Comparison of ENCODE assay signal across 28 cellular contexts in genomic region chr1:32525661-32526444, GRCh38.
"Had no signal": no experiment of that assay in that cellular context is flagged by ENCODE, and none has a peak within 500 bp of the region (broad histone marks: within the 10 kb centered on the region; RNA-seq: fewer than 3 reads in every experiment).

No MANE protein-coding gene starts in this region.

- H3K4me3 ChIP-seq: esophagus squamous epithelium, heart right ventricle, mucosa of descending colon, ovary, psoas muscle, thoracic aorta, transverse colon, vagina had no signal

- H3K36me3 ChIP-seq: esophagus squamous epithelium, heart right ventricle, ovary, thoracic aorta, transverse colon, vagina had no signal

- H3K27me3 ChIP-seq: esophagus squamous epithelium, heart right ventricle, ovary, transverse colon, vagina had no signal

- H3K36me3 Mint-ChIP-seq: mesothelial cell of epicardium; naive B cell; natural killer cell treated with Interleukin-12 subunit alpha and Interleukin-12 subunit beta and Interleukin-15 and Interleukin-18, amount 100 ng/mL, for 72 hours; stimulated activated memory B cell treated with anti-CD40 and anti-IgM and Interleukin-4, amounts not matched to agents 10 μg/mL and 1 μg/mL and 100 μg/mL, for 72 hours had no signal

- H3K4me1 ChIP-seq: psoas muscle, vagina had no signal

- H3K9me3 ChIP-seq: esophagus squamous epithelium, heart right ventricle, mucosa of descending colon, ovary, psoas muscle, thoracic aorta, transverse colon, vagina had no signal

- H3K27ac Mint-ChIP-seq: effector memory CD8-positive, alpha-beta T cell; naive B cell; natural killer cell treated with Interleukin-12 subunit alpha and Interleukin-12 subunit beta and Interleukin-15 and Interleukin-18, amount 100 ng/mL, for 72 hours; stimulated activated memory B cell treated with anti-CD40 and anti-IgM and Interleukin-4, amounts not matched to agents 10 μg/mL and 1 μg/mL and 100 μg/mL, for 72 hours; stimulated activated naive CD8-positive, alpha-beta T cell treated with anti-CD3 and anti-CD28 coated beads, Interleukin-15, Interleukin-2, amounts not matched to agents 100 ng/mL and 50 ng/mL, for 24 hours had no signal

- ATAC-seq: effector memory CD8-positive, alpha-beta T cell; natural killer cell treated with Interleukin-12 subunit alpha and Interleukin-12 subunit beta and Interleukin-15 and Interleukin-18, amount 100 ng/mL, for 72 hours; psoas muscle; right cardiac atrium; stimulated activated memory B cell treated with anti-CD40 and anti-IgM and Interleukin-4, amounts not matched to agents 10 μg/mL and 1 μg/mL and 100 μg/mL, for 72 hours had no signal

- DNase-seq: cerebellar nuclear complex; cortex of kidney; effector memory CD8-positive, alpha-beta T cell; erythroblast; esophagus squamous epithelium; foreskin melanocyte; glutamatergic neuron; heart right ventricle; hippocampal formation; left cardiac atrium; mesenchymal stem cell; mucosa of descending colon; naive B cell; occipital lobe; posterior cingulate gyrus; psoas muscle; right cardiac atrium; stimulated activated CD4-positive, alpha-beta T cell treated with anti-CD3 and anti-CD28 coated beads, Interleukin-12 subunit alpha, Interleukin-12 subunit beta, amount 100 ng/mL, for 4 hours; stimulated activated CD4-positive, alpha-beta T cell treated with anti-CD3 and anti-CD28 coated beads, Interleukin-2, amount 100 ng/mL, for 24 hours; stimulated activated CD4-positive, alpha-beta T cell treated with anti-CD3 and anti-CD28 coated beads, Interleukin-4, amount 100 ng/mL, for 24 hours; transverse colon had no signal

- H3K9me3 Mint-ChIP-seq: effector memory CD8-positive, alpha-beta T cell; mesothelial cell of epicardium; naive B cell; natural killer cell treated with Interleukin-12 subunit alpha and Interleukin-12 subunit beta and Interleukin-15 and Interleukin-18, amount 100 ng/mL, for 72 hours; stimulated activated memory B cell treated with anti-CD40 and anti-IgM and Interleukin-4, amounts not matched to agents 10 μg/mL and 1 μg/mL and 100 μg/mL, for 72 hours; stimulated activated naive CD8-positive, alpha-beta T cell treated with anti-CD3 and anti-CD28 coated beads, Interleukin-15, Interleukin-2, amounts not matched to agents 100 ng/mL and 50 ng/mL, for 24 hours had no signal

- H3K4me3 Mint-ChIP-seq: effector memory CD8-positive, alpha-beta T cell; mesothelial cell of epicardium; natural killer cell treated with Interleukin-12 subunit alpha and Interleukin-12 subunit beta and Interleukin-15 and Interleukin-18, amount 100 ng/mL, for 72 hours; stimulated activated memory B cell treated with anti-CD40 and anti-IgM and Interleukin-4, amounts not matched to agents 10 μg/mL and 1 μg/mL and 100 μg/mL, for 72 hours; stimulated activated naive CD8-positive, alpha-beta T cell treated with anti-CD3 and anti-CD28 coated beads, Interleukin-15, Interleukin-2, amounts not matched to agents 100 ng/mL and 50 ng/mL, for 24 hours had no signal

- H3K27ac ChIP-seq: esophagus squamous epithelium, heart right ventricle, ovary, psoas muscle, thoracic aorta, transverse colon, vagina had no signal
